Comparison of ENCODE assay signal across 21 cellular contexts in genomic region chr11:45725121-45725520, GRCh38. TPM values are rescaled to one million over a fixed set of nuclear protein-coding genes. Genes with fewer than 3 reads are reported as not detected.
DNase-seq lines count a peak whose midpoint lies in the region.
"Had no signal": no experiment of that assay in that cellular context is flagged by ENCODE, and none has a peak within 500 bp of the region (broad histone marks: within the 10 kb centered on the region; RNA-seq: fewer than 3 reads in every experiment).

No MANE protein-coding gene starts in this region.

- DNase-seq in NCI-H82 (lab: John Stamatoyannopoulos, UW) (peak; percentile 35), NCI-H82 treated with DMSO at 0.1 percent for 48 hours (lab: John Stamatoyannopoulos, UW; ENCODE audit: unreplicated experiment) (no peak), Ammon's horn (ENCODE audit: low spot score) (peak; percentile 21), caudate nucleus (lab: John Stamatoyannopoulos, UW) (peak in 14 of 61 donors; percentile 1 to 42 (median 14)), superior temporal gyrus (ENCODE audit: extremely low spot score) (peak; percentile 34), NOMO-1 treated with dmso at 0.1 percent for 144 hours (lab: John Stamatoyannopoulos, UW; ENCODE audit: unreplicated experiment) (no peak), mucosa of gallbladder (ENCODE audit: low spot score) (no peak)
- DNase-seq: 8988T, ACHN, DMS53, GOT3, HCEC 1CT, KBM-7, NCI-H1105, NCI-H1436 treated with DMSO at 0.1 percent for 48 hours, NCI-H187 treated with DMSO at 0.1 percent for 48 hours, NCI-H2171 treated with DMSO at 0.1 percent for 48 hours, NCI-H345, NCI-H510A treated with DMSO at 0.1 percent for 48 hours, PC-3 had no signal

- H3K27ac ChIP-seq in caudate nucleus (ENCODE audit: low read depth, low read length) = peak overlapping the region; percentile 63

RNA-seq across cellular contexts. Expression of gene CHST1, which starts 59.7 kb away (rescaled TPM):
- 1.8 TPM for total RNA-seq in mucosa of gallbladder
- total RNA-seq: MCF 10A, PC-3 had no signal

Comparison
In these comparisons a context has a peak if more than half of its experiments do, and no peak if none do; other contexts are left out.
1. DNase-seq: peak in NCI-H82 (single experiment), Ammon's horn (single experiment) and superior temporal gyrus (single experiment); none in NCI-H82 treated with DMSO at 0.1 percent for 48 hours (single experiment), NOMO-1 treated with dmso at 0.1 percent for 144 hours (single experiment) and mucosa of gallbladder (single experiment).